ENCODE assay signal across 13 cellular contexts in the genomic region with DNA sequence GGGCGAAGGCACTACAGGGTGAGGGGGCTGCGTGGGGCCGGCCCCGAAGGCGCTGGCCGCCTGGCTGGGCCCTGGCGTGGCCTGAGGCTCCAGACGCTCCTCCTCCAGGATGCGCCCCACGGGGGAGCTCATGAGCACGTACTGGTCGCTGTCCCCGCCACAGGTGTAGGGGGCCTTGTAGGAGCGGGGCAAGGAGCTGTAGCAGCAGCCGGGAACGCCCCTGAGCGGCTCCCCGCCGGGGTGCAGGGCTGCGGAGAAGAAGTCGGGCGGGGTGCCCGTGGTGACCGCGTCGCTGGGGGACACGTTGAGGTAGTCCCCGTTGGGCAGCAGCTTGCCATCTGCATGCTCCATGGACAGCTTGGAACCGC. TPM values are rescaled to one million over a fixed set of nuclear protein-coding genes. Genes with fewer than 3 reads are reported as not detected.
A peak's percentile ranks its signal among the peaks of the same experiment; 100 is the strongest.
DNase-seq lines count a peak whose midpoint lies in the region; ATAC-seq and TF ChIP-seq lines count a peak whose summit lies in the region.
"Had no signal": no experiment of that assay in that cellular context is flagged by ENCODE, and none has a peak within 500 bp of the region (broad histone marks: within the 10 kb centered on the region; RNA-seq: fewer than 3 reads in every experiment).

No MANE protein-coding gene starts in this region.

- peaks cover 18% of the 10 kb centered on the region; the same call in 1 of the 2 replicates for H4K20me1 ChIP-seq in SK-N-SH (ENCODE audit: insufficient read depth)

- WGBS in SK-N-SH (ENCODE audit: low lambda C conversion rate): no CpG with 5 or more reads among the region's 29 CpGs

- peaks cover 17% of the 10 kb centered on the region for H3F3A ChIP-seq in SK-N-SH (replicated peaks; ENCODE audit: insufficient read depth)

- POLR2A ChIA-PET in SK-N-SH (lab: Yijun Ruan, JAX): interaction anchor here (0.6 to 3.6 kb wide), 6 partner anchors 40 to 449 kb away, joined by 3 to 19 read pairs (median 4); no protein-coding TSS in a partner anchor

- H3K4me2 ChIP-seq in SK-N-SH: peak overlapping the region; percentile 92

- H2AFZ ChIP-seq in SK-N-SH (ENCODE audit: low read depth): no peak overlapping the region

- peaks cover 8% of the 10 kb centered on the region for H3K36me3 Mint-ChIP-seq in activated CD4-positive, alpha-beta T cell treated with anti-CD3 and anti-CD28 coated beads, Interleukin-2, amount 10 ng/mL, durations not matched to agents 24 days and 14 days (ENCODE audit: low read depth)

- no peak for TF ChIP-seq EP300 in SK-N-SH (IDR thresholded peaks at IDR 0.05; ENCODE audit: borderline replicate concordance in 1 of 2, low read depth in 1 of 2, low read length in 1 of 2)

- H3K9me3 ChIP-seq in SK-N-SH: no peaks in the 10 kb centered on the region
- no peaks in the 10 kb centered on the region for H3K9me3 ChIP-seq in subcutaneous abdominal adipose tissue (ENCODE audit: control insufficient read depth in 5 of 5, low read length in 5 of 5)
- H3K9me3 ChIP-seq: MG63, prostate gland had no signal

- TF ChIP-seq RAD21 in SK-N-SH (IDR thresholded peaks at IDR 0.05; ENCODE audit: low read length): no peak

- peak; percentile 66 for DNase-seq in activated CD4-positive, alpha-beta T cell treated with anti-CD3 and anti-CD28 coated beads, Interleukin-2, amount 10 ng/mL, durations not matched to agents 24 days and 14 days
- DNase-seq in activated CD4-positive, alpha-beta T cell treated with anti-CD3 and anti-CD28 coated beads for 1 hour: no peak
- DNase-seq in SK-N-SH (peak; percentile 65), fibroblast of villous mesenchyme (ENCODE audit: low read depth) (no peak), NCI-H748 treated with DMSO at 0.1 percent for 48 hours (lab: John Stamatoyannopoulos, UW) (no peak), hypothalamus (lab: John Stamatoyannopoulos, UW) (no peak)
- DNase-seq: anterior cingulate cortex, HCEC 1CT, MG63, T-helper 2 cell had no signal

- no peaks in the 10 kb centered on the region for H3K27me3 ChIP-seq in SK-N-SH (ENCODE audit: insufficient read depth)
- H3K27me3 ChIP-seq in subcutaneous abdominal adipose tissue (ENCODE audit: control insufficient read depth in 5 of 5, insufficient read depth in 4 of 5, low read length in 5 of 5): no peaks in the 10 kb centered on the region

- H3K9ac ChIP-seq in SK-N-SH (peak overlapping the region; percentile 65), subcutaneous abdominal adipose tissue (ENCODE audit: low read length in 5 of 5) (no peak overlapping the region)

- CTCF ChIA-PET in SK-N-SH (lab: Yijun Ruan, JAX): interaction anchor here (0.6 to 5.4 kb wide), 16 partner anchors 14 to 823 kb away, joined by 3 to 31 read pairs (median 3); no protein-coding TSS in a partner anchor

- H3K9me3 Mint-ChIP-seq in activated CD4-positive, alpha-beta T cell treated with anti-CD3 and anti-CD28 coated beads, Interleukin-2, amount 10 ng/mL, durations not matched to agents 24 days and 14 days: no peaks in the 10 kb centered on the region

- no peak overlapping the region for H3K4me3 Mint-ChIP-seq in activated CD4-positive, alpha-beta T cell treated with anti-CD3 and anti-CD28 coated beads, Interleukin-2, amount 10 ng/mL, durations not matched to agents 24 days and 14 days

- peaks cover 69% of the 10 kb centered on the region for H3K79me2 ChIP-seq in SK-N-SH (ENCODE audit: insufficient read depth)

- peaks cover 3% of the 10 kb centered on the region for H3K27me3 Mint-ChIP-seq in activated CD4-positive, alpha-beta T cell treated with anti-CD3 and anti-CD28 coated beads, Interleukin-2, amount 10 ng/mL, durations not matched to agents 24 days and 14 days

- intact Hi-C loops in activated CD4-positive, alpha-beta T cell treated with anti-CD3 and anti-CD28 coated beads, Interleukin-2, amount 10 ng/mL, durations not matched to agents 24 days and 14 days (cut with micrococcal nuclease): no loop called here

- ATAC-seq in HG02759 (IDR thresholded peaks at IDR 0.05; ENCODE audit: unreplicated experiment): no peak

- TF ChIP-seq CTCF in SK-N-SH (IDR thresholded peaks at IDR 0.05): no peak
- no peak for TF ChIP-seq CTCF in fibroblast of villous mesenchyme (IDR thresholded peaks at IDR 0.05; ENCODE audit: insufficient read depth, low read depth, low read length)

- H3K4me1 ChIP-seq in SK-N-SH (ENCODE audit: control insufficient read depth in 1 of 2, insufficient read depth in 2 of 2, low read depth in 1 of 2, low read length in 1 of 2): peaks cover 0 to 3% of the 10 kb centered on the region in 2 experiments; a peak in 1 of 4 replicates
- H3K4me1 ChIP-seq in subcutaneous abdominal adipose tissue (ENCODE audit: control insufficient read depth in 5 of 5, insufficient read depth in 5 of 5, low read length in 5 of 5): peaks cover 0 to 78% (median 66%) of the 10 kb centered on the region in 5 donors

- H3K9me2 ChIP-seq in SK-N-SH: no peaks in the 10 kb centered on the region

- H3K27ac ChIP-seq in SK-N-SH (ENCODE audit: low read depth in 2 of 2, low read length in 1 of 2) (peak overlapping the region; percentile 64 to 96; a peak in 3 of 4 replicates), subcutaneous abdominal adipose tissue (ENCODE audit: low read depth, low read length) (peak overlapping the region; percentile 91)

- H3K4me1 Mint-ChIP-seq in activated CD4-positive, alpha-beta T cell treated with anti-CD3 and anti-CD28 coated beads, Interleukin-2, amount 10 ng/mL, durations not matched to agents 24 days and 14 days: peaks cover 23% of the 10 kb centered on the region

- peak overlapping the region; percentile 73 to 84 for H3K4me3 ChIP-seq in SK-N-SH (ENCODE audit: low read depth in 2 of 2, low read length in 1 of 2)
- H3K4me3 ChIP-seq in fibroblast of villous mesenchyme (ENCODE audit: low read depth, low read length): peak overlapping the region; percentile 40
- H3K4me3 ChIP-seq in subcutaneous abdominal adipose tissue (ENCODE audit: low read depth in 1 of 5, low read length in 5 of 5): peak overlapping the region in 4 of 5 donors; percentile 42 to 84 (median 62)
- H3K4me3 ChIP-seq: MG63 had no signal

- H3K27ac Mint-ChIP-seq in activated CD4-positive, alpha-beta T cell treated with anti-CD3 and anti-CD28 coated beads, Interleukin-2, amount 10 ng/mL, durations not matched to agents 24 days and 14 days: no peak overlapping the region

- H3K36me3 ChIP-seq in SK-N-SH (replicated peaks in 1 of 2; ENCODE audit: control insufficient read depth in 1 of 2, insufficient read depth in 2 of 2, low read length in 1 of 2) (peaks cover 0 to 48% of the 10 kb centered on the region in 2 experiments), subcutaneous abdominal adipose tissue (ENCODE audit: control insufficient read depth in 5 of 5, insufficient read depth in 5 of 5, low read length in 5 of 5) (peaks cover 0 to 36% (median 14%) of the 10 kb centered on the region in 5 donors)
- H3K36me3 ChIP-seq: MG63 had no signal

TF ChIP-seq in SK-N-SH, 30 proteins besides CTCF, POLR2A, EP300 and RAD21 (continues in another document):
- TF ChIP-seq SIN3A (IDR thresholded peaks at IDR 0.05; ENCODE audit: borderline replicate concordance, low read depth, low read length) (no peak), FOXM1 (IDR thresholded peaks at IDR 0.05; ENCODE audit: low read depth) (no peak), POLR2AphosphoS5 (IDR thresholded peaks at IDR 0.05; ENCODE audit: low read depth, low read length) (no peak), TEAD4 (IDR thresholded peaks at IDR 0.05; ENCODE audit: borderline replicate concordance, insufficient read depth) (no peak), YY1 (IDR thresholded peaks at IDR 0.05; ENCODE audit: low read depth) (no peak)
- TF ChIP-seq, protein P1, sequence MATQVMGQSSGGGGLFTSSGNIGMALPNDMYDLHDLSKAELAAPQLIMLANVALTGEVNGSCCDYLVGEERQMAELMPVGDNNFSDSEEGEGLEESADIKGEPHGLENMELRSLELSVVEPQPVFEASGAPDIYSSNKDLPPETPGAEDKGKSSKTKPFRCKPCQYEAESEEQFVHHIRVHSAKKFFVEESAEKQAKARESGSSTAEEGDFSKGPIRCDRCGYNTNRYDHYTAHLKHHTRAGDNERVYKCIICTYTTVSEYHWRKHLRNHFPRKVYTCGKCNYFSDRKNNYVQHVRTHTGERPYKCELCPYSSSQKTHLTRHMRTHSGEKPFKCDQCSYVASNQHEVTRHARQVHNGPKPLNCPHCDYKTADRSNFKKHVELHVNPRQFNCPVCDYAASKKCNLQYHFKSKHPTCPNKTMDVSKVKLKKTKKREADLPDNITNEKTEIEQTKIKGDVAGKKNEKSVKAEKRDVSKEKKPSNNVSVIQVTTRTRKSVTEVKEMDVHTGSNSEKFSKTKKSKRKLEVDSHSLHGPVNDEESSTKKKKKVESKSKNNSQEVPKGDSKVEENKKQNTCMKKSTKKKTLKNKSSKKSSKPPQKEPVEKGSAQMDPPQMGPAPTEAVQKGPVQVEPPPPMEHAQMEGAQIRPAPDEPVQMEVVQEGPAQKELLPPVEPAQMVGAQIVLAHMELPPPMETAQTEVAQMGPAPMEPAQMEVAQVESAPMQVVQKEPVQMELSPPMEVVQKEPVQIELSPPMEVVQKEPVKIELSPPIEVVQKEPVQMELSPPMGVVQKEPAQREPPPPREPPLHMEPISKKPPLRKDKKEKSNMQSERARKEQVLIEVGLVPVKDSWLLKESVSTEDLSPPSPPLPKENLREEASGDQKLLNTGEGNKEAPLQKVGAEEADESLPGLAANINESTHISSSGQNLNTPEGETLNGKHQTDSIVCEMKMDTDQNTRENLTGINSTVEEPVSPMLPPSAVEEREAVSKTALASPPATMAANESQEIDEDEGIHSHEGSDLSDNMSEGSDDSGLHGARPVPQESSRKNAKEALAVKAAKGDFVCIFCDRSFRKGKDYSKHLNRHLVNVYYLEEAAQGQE (IDR thresholded peaks at IDR 0.05; ENCODE audit: low read depth, low read length): no peak
- TF ChIP-seq, protein P2, sequence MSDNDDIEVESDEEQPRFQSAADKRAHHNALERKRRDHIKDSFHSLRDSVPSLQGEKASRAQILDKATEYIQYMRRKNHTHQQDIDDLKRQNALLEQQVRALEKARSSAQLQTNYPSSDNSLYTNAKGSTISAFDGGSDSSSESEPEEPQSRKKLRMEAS (IDR thresholded peaks at IDR 0.05; ENCODE audit: low read depth): no peak
- TF ChIP-seq, protein P3, sequence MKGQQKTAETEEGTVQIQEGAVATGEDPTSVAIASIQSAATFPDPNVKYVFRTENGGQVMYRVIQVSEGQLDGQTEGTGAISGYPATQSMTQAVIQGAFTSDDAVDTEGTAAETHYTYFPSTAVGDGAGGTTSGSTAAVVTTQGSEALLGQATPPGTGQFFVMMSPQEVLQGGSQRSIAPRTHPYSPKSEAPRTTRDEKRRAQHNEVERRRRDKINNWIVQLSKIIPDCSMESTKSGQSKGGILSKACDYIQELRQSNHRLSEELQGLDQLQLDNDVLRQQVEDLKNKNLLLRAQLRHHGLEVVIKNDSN (IDR thresholded peaks at IDR 0.05; ENCODE audit: borderline replicate concordance, low read depth): no peak

RNA-seq across cellular contexts. Expression of a gene that starts 3.0 kb away (rescaled TPM):
- 3.2 and 3.5 TPM in 2 replicates for total RNA-seq in activated CD4-positive, alpha-beta T cell treated with anti-CD3 and anti-CD28 coated beads, Interleukin-2, amount 10 ng/mL, durations not matched to agents 24 days and 14 days
- 5.2 and 7.0 TPM in 2 replicates for polyA plus RNA-seq in SK-N-SH (2012; rRNA removed)
- 10.6 and 11.1 TPM in 2 replicates for polyA plus RNA-seq in SK-N-SH (2012; cell fraction: cytosol; rRNA removed)
- polyA plus RNA-seq in SK-N-SH (2012; cell fraction: nucleus; rRNA removed): 9.2 and 9.9 TPM in 2 replicates
- 6.4 and 19.0 TPM in 2 replicates for total RNA-seq in fibroblast of villous mesenchyme

Comparison
In these comparisons a context has a peak if more than half of its experiments do, and no peak if none do; other contexts are left out.
1. DNase-seq: peak in activated CD4-positive, alpha-beta T cell treated with anti-CD3 and anti-CD28 coated beads, Interleukin-2, amount 10 ng/mL, durations not matched to agents 24 days and 14 days (single experiment) and SK-N-SH (single experiment); none in activated CD4-positive, alpha-beta T cell treated with anti-CD3 and anti-CD28 coated beads for 1 hour (single experiment), fibroblast of villous mesenchyme (single experiment), NCI-H748 treated with DMSO at 0.1 percent for 48 hours (single experiment) and hypothalamus (0 of 51).
2. Peak in every context shown above with its lines, with median percentiles within 50 percentile points of each other: H3K4me3 ChIP-seq.